In the genomic region with DNA sequence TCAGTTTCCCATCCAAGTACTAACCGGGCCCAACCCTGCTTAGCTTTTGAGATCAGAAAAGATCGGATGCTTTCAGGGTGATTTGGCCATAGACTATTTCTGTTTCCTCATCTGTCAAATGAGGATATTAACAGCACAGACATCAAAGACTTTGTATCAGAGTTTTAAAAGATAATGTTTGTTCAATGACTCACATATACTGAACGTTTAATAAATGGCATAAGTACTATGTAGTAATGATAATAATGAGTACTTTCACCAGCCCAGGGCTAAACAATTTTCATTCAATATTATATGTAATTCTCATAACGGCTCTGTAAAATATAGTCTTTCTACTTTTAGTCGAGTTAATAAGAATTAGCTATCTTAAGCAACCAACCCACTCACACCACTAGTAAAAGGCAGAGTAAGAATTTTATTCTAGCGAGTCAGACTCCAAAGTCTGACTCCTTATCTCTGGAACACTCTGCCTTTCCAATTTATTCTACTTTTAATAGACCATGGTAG, we compare ENCODE assay signal across 12 cellular contexts.
DNase-seq lines count a peak whose midpoint lies in the region; ATAC-seq, FAIRE-seq and TF ChIP-seq lines count a peak whose summit lies in the region.
"Had no signal": no experiment of that assay in that cellular context is flagged by ENCODE, and none has a peak within 500 bp of the region (broad histone marks: within the 10 kb centered on the region; RNA-seq: fewer than 3 reads in every experiment).

No MANE protein-coding gene starts in this region.

- no peaks in the 10 kb centered on the region for H3K36me3 Mint-ChIP-seq in MCF 10A (ENCODE audit: insufficient read depth, unreplicated experiment)

- no peaks in the 10 kb centered on the region for H3K9me3 ChIP-seq in breast epithelium
- no peaks in the 10 kb centered on the region for H3K9me3 ChIP-seq in small intestine (ENCODE audit: control insufficient read depth, low read depth)
- H3K9me3 ChIP-seq: uterus had no signal

- peak overlapping the region; percentile 70 for H3K27ac Mint-ChIP-seq in MCF 10A (ENCODE audit: low read depth, unreplicated experiment)

- DNase-seq in MCF 10A (ENCODE audit: unreplicated experiment) = no peak
- no peak for DNase-seq in breast epithelium (ENCODE audit: low spot score in 2 of 2)
- peak; percentile 49 for DNase-seq in RWPE1 (ENCODE audit: low spot score)
- peak; percentile 82 for DNase-seq in small intestine
- no peak for DNase-seq in NCI-H524 (lab: John Stamatoyannopoulos, UW)
- DNase-seq: foreskin melanocyte, NCI-H2227 treated with DMSO at 0.1 percent for 48 hours, uterus had no signal

- CTCF ChIA-PET in MCF 10A (lab: Yijun Ruan, JAX) (interaction anchor here (0.6 to 1.7 kb wide), 3 partner anchors 25 to 242 kb away, joined by 3 to 5 read pairs (median 3); no protein-coding TSS in a partner anchor), RWPE1 (lab: Yijun Ruan, JAX) (no interaction called here)

- no peak overlapping the region for H3K4me3 Mint-ChIP-seq in MCF 10A (ENCODE audit: unreplicated experiment)

- no peaks in the 10 kb centered on the region for H3K27me3 Mint-ChIP-seq in MCF 10A (ENCODE audit: insufficient read depth, unreplicated experiment)

- no peak for TF ChIP-seq POLR2A in breast epithelium (IDR thresholded peaks at IDR 0.05)

- no peak for FAIRE-seq in small intestine (lab: Jason Lieb, UNC)
- FAIRE-seq: G401.6 had no signal

- 16 to 53% (median 34%) methylated on average over 6 of the region's 6 CpGs for WGBS in small intestine, 3 donors

- H3K9me3 Mint-ChIP-seq in MCF 10A (ENCODE audit: unreplicated experiment) = no peaks in the 10 kb centered on the region

- H3K4me3 ChIP-seq in breast epithelium = no peak overlapping the region
- H3K4me3 ChIP-seq in small intestine (ENCODE audit: low read depth in 1 of 2, low read length in 2 of 2) = no peak overlapping the region
- H3K4me3 ChIP-seq: uterus had no signal

- BruUV-seq in MCF 10A (replicated peaks; lab: Mats Ljungman, UMichigan) = no TSS peak

- peak overlapping the region in 1 of 2 donors; percentile 92 for H3K27ac ChIP-seq in breast epithelium
- peak overlapping the region; percentile 69; the same call in 1 of the 2 replicates for H3K27ac ChIP-seq in RWPE1
- H3K27ac ChIP-seq in small intestine (ENCODE audit: low read depth in 1 of 2, low read length in 1 of 2) = peak overlapping the region; percentile 60 to 68
- H3K27ac ChIP-seq: uterus had no signal

- ATAC-seq in esophagus mucosa = peak; percentile 44
- ATAC-seq in HG03097 (IDR thresholded peaks at IDR 0.05; ENCODE audit: low FRiP score, unreplicated experiment) = no peak
- ATAC-seq in GM19397 (IDR thresholded peaks at IDR 0.05; ENCODE audit: unreplicated experiment) = no peak

- H3K4me1 ChIP-seq in breast epithelium (peaks cover 0 to 13% of the 10 kb centered on the region in 2 donors), small intestine (ENCODE audit: control insufficient read depth in 2 of 2, insufficient read depth in 1 of 2, low read depth in 1 of 2, low read length in 1 of 2) (peaks cover 1 to 15% of the 10 kb centered on the region in 2 donors)
- H3K4me1 ChIP-seq: uterus had no signal

- no peak for TF ChIP-seq CTCF in MCF 10A (IDR thresholded peaks at IDR 0.05; ENCODE audit: unreplicated experiment)
- TF ChIP-seq CTCF in breast epithelium (IDR thresholded peaks at IDR 0.05) = no peak
- no peak for TF ChIP-seq CTCF in RWPE1 (conservative IDR thresholded peaks at IDR 0.05; ENCODE audit: low read depth)

- no peaks in the 10 kb centered on the region for H3K27me3 ChIP-seq in breast epithelium
- no peaks in the 10 kb centered on the region for H3K27me3 ChIP-seq in small intestine (ENCODE audit: control insufficient read depth in 2 of 2, insufficient read depth in 2 of 2, low read length in 2 of 2)
- H3K27me3 ChIP-seq: uterus had no signal

- peaks cover 41% of the 10 kb centered on the region for H3K4me1 Mint-ChIP-seq in MCF 10A (ENCODE audit: insufficient read depth, unreplicated experiment)

- POLR2A ChIA-PET in MCF 10A (lab: Yijun Ruan, JAX) = interaction anchor here (0.6 to 5.2 kb wide), 3 partner anchors 8 to 330 kb away, joined by 3 to 73 read pairs (median 4); no protein-coding TSS in a partner anchor
- POLR2A ChIA-PET in RWPE1 (lab: Yijun Ruan, JAX; ENCODE audit: low non-redundant PET) = no interaction called here

- intact Hi-C loops in MCF 10A (cut with micrococcal nuclease) = loop anchor here (10.0 kb wide), 1 partner anchor 181 kb away; no protein-coding TSS in a partner anchor
- intact Hi-C loops in breast epithelium (cut with DNase I; ENCODE audit: low total_unique reads) = loop anchor here (2.0 kb wide), 1 partner anchor 241 kb away; no protein-coding TSS in a partner anchor

- no peaks in the 10 kb centered on the region for H3K36me3 ChIP-seq in breast epithelium
- no peaks in the 10 kb centered on the region for H3K36me3 ChIP-seq in small intestine (ENCODE audit: control insufficient read depth in 2 of 2, insufficient read depth in 2 of 2, low read length in 2 of 2)
- H3K36me3 ChIP-seq: uterus had no signal

Comparison
In these comparisons a context has a peak if more than half of its experiments do, and no peak if none do; other contexts are left out.
1. DNase-seq: peak in RWPE1 (single experiment) and small intestine (single experiment); none in MCF 10A (single experiment), breast epithelium (0 of 2) and NCI-H524 (0 of 2).